6 cellular contexts compared by ENCODE assay signal in the genomic region with DNA sequence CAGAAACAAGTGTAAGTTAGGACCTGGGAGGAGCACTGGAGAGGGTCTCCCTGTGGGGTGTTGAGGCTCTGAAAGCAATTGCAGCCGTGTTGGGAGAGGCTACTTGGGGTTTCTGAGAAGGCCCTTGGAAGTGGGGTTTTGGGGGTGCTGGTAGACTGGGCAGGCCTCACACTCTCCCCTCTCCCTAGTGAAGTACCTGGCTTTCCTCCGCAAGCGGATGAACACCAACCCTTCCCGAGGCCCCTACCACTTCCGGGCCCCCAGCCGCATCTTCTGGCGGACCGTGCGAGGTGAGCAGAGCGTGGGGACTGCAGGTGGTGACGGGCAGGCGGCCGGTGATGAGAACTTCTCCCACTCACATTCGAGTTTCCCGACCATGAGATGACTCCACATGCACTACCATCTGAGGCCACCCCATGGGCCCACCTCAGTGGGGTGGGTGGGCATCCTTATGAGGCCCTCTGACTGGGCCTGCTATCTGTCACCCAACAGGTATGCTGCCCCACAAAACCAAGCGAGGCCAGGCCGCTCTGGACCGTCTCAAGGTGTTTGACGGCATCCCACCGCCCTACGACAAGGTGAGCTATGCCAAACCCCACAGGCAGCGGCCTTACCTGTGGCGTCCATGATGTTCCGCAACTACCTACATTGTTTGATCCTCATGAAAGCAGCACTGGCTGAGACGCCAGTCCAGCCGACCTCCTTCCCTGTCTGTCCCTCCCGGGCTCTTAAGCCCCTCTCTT. TPM values are rescaled to one million over a fixed set of nuclear protein-coding genes. Genes with fewer than 3 reads are reported as not detected.
DNase-seq lines count a peak whose midpoint lies in the region; ATAC-seq and TF ChIP-seq lines count a peak whose summit lies in the region.
"Had no signal": no experiment of that assay in that cellular context is flagged by ENCODE, and none has a peak within 500 bp of the region (broad histone marks: within the 10 kb centered on the region; RNA-seq: fewer than 3 reads in every experiment).

No MANE protein-coding gene starts in this region.

- peaks cover 29 to 57% (median 44%) of the 10 kb centered on the region in 4 donors for H3K4me1 ChIP-seq in stomach

- peaks cover 38 to 50% (median 44%) of the 10 kb centered on the region in 4 donors for H3K36me3 ChIP-seq in stomach

- peak overlapping the region; percentile 97 for H3K4me3 Mint-ChIP-seq in activated T-cell treated with anti-CD3 and anti-CD28 coated beads, Interleukin-2, amount 50 U/mL, for 4 hours

- H3K9me3 ChIP-seq in stomach: no peaks in the 10 kb centered on the region

- no peak for TF ChIP-seq EP300 in stomach (IDR thresholded peaks at IDR 0.05)

- TF ChIP-seq POLR2A in stomach (IDR thresholded peaks at IDR 0.05): no peak

- peak overlapping the region in 4 of 5 donors; percentile 53 to 96 (median 92) for H3K27ac ChIP-seq in stomach

- intact Hi-C loops in stomach (cut with DNase I; ENCODE audit: low total_unique reads): no loop called here

- H3K4me3 ChIP-seq in stomach: peak overlapping the region in 3 of 4 donors; percentile 91 to 94 (median 92)

- WGBS in stomach, 5 donors: 71 to 83% (median 78%) methylated on average over 27 of the region's 27 CpGs

- H3K9me3 Mint-ChIP-seq in activated T-cell treated with anti-CD3 and anti-CD28 coated beads, Interleukin-2, amount 50 U/mL, for 4 hours: no peaks in the 10 kb centered on the region

- H3K27me3 ChIP-seq in stomach: no peaks in the 10 kb centered on the region

- ATAC-seq in activated T-cell treated with anti-CD3 and anti-CD28 coated beads, Interleukin-2, amount 50 U/mL, for 4 hours: no peak

- no peaks in the 10 kb centered on the region for H3K27me3 Mint-ChIP-seq in activated T-cell treated with anti-CD3 and anti-CD28 coated beads, Interleukin-2, amount 50 U/mL, for 4 hours (ENCODE audit: low read depth)

- H3K36me3 Mint-ChIP-seq in activated T-cell treated with anti-CD3 and anti-CD28 coated beads, Interleukin-2, amount 50 U/mL, for 4 hours (ENCODE audit: insufficient read depth): peaks cover 60% of the 10 kb centered on the region

- no peak for TF ChIP-seq CTCF in stomach (IDR thresholded peaks at IDR 0.05)

- peaks cover 41% of the 10 kb centered on the region for H3K4me1 Mint-ChIP-seq in activated T-cell treated with anti-CD3 and anti-CD28 coated beads, Interleukin-2, amount 50 U/mL, for 4 hours (ENCODE audit: low read depth)

- no peak for DNase-seq in activated T-cell treated with anti-CD3 and anti-CD28 coated beads, Interleukin-2, amount 50 U/mL, for 4 hours
- no peak for DNase-seq in activated T-cell treated with anti-CD3 and anti-CD28 coated beads, Interleukin-2, amount 50 U/mL, for 1 hour
- DNase-seq in stomach (no peak), NCI-H1694 (lab: John Stamatoyannopoulos, UW) (no peak)
- DNase-seq: C1 segment of cervical spinal cord, NCI-H1048 had no signal

RNA-seq across cellular contexts. Expression of a gene that starts 3.0 kb away (rescaled TPM):
- total RNA-seq in activated T-cell treated with anti-CD3 and anti-CD28 coated beads, Interleukin-2, amount 50 U/mL, for 4 hours: 1,000 to 10,000 TPM; 4,599 to 4,940 (median 4,852) TPM
- total RNA-seq in stomach: 1,000 to 10,000 TPM; 2,540 to 5,817 (median 2,738) TPM
- polyA plus RNA-seq in stomach: 1,000 to 10,000 TPM; 3,482 to 5,177 (median 4,220) TPM

RNA-seq across cellular contexts. Expression of a gene that starts 5.8 kb away (rescaled TPM):
- total RNA-seq in activated T-cell treated with anti-CD3 and anti-CD28 coated beads, Interleukin-2, amount 50 U/mL, for 4 hours: 1,000 to 10,000 TPM; 2,890 to 3,149 (median 2,904) TPM
- 1,000 to 10,000 TPM in 4 of 5 donors, 100 to 1,000 TPM in 1; 581 to 4,374 (median 2,993) TPM for total RNA-seq in stomach
- polyA plus RNA-seq in stomach: 1,000 to 10,000 TPM; 5,306 to 7,461 (median 5,501) TPM

RNA-seq across cellular contexts. Expression of a gene that starts 16.4 kb away (rescaled TPM):
- 10 to 100 TPM; 52.3 to 64.8 (median 56.9) TPM for total RNA-seq in activated T-cell treated with anti-CD3 and anti-CD28 coated beads, Interleukin-2, amount 50 U/mL, for 4 hours
- 1 to 10 TPM in 2 of 5 donors, not detected in 3; 1.3 to 8.3 TPM for total RNA-seq in stomach
- polyA plus RNA-seq in stomach: 10 to 100 TPM; 11.0 to 14.5 (median 11.8) TPM

RNA-seq across cellular contexts. Expression of a gene that starts 22.0 kb away (rescaled TPM):
- total RNA-seq in activated T-cell treated with anti-CD3 and anti-CD28 coated beads, Interleukin-2, amount 50 U/mL, for 4 hours: 1 to 10 TPM; 5.8 to 9.5 (median 8.9) TPM
- total RNA-seq in stomach: 100 to 1,000 TPM in 4 of 5 donors, 10 to 100 TPM in 1; 90.2 to 634 (median 183) TPM
- 10 to 100 TPM; 79.0 to 94.8 (median 92.0) TPM for polyA plus RNA-seq in stomach

RNA-seq across cellular contexts. Expression of a gene that starts 37.3 kb away (rescaled TPM):
- 1 to 10 TPM; 2.4 to 4.0 (median 3.5) TPM for total RNA-seq in activated T-cell treated with anti-CD3 and anti-CD28 coated beads, Interleukin-2, amount 50 U/mL, for 4 hours
- 100 to 1,000 TPM in 1 of 5 donors, 10 to 100 TPM in 2, 1 to 10 TPM in 1, not detected in 1; 3.1 to 553 (median 18.1) TPM for total RNA-seq in stomach
- 10 to 100 TPM in 2 of 3 donors, 1 to 10 TPM in 1; 9.9 to 17.6 (median 10.1) TPM for polyA plus RNA-seq in stomach

Comparison
In these comparisons a context has a peak if more than half of its experiments do, and no peak if none do; other contexts are left out.
1. RNA of a gene that starts 16.4 kb away (total RNA-seq): 52.3 to 64.8 TPM in activated T-cell treated with anti-CD3 and anti-CD28 coated beads, Interleukin-2, amount 50 U/mL, for 4 hours; 1.3 to 8.3 TPM in stomach; every median in the first group is over 4 times any median in the second.